In the genomic region with DNA sequence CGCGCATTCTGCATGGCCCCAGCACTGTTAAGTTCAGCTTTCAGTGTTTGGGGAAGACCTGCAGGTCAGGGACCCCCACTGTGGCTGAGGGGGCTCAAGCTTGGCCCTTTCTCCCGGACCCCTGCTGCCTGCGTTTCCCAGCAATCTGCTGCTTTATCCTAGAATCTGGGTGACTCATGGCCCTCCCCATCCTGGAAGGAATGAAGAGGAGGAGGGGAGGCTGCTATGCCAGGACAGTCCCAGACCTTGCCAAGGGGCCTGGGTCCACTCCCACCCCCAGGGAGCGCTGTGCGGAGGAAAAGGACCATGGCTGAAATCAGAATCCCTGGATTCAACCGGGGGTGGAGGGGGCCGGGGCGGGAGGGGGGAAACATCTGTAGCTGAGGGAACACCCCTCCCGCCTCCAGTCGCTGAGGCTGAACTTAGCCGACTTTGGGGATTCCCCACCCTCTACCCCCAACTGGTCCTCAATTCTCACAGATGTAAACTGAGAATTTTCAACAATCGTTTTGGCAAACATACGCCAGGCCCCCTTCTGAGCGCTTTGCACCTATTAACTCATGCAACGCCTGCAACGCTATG, we compare ENCODE assay signal across 1 cellular context.
TF ChIP-seq lines count a peak whose summit lies in the region.

No MANE protein-coding gene starts in this region.

TF ChIP-seq in IMR-90, 13 proteins besides CTCF, POLR2A, EP300 and RAD21:
- TF ChIP-seq RFX5 (IDR thresholded peaks at IDR 0.05; ENCODE audit: low read depth, low read length): no peak
- peak; percentile 59; the same call in 1 of the 2 replicates for TF ChIP-seq FOS (IDR thresholded peaks at IDR 0.05; ENCODE audit: low read depth, low read length)
- TF ChIP-seq, protein P1, sequence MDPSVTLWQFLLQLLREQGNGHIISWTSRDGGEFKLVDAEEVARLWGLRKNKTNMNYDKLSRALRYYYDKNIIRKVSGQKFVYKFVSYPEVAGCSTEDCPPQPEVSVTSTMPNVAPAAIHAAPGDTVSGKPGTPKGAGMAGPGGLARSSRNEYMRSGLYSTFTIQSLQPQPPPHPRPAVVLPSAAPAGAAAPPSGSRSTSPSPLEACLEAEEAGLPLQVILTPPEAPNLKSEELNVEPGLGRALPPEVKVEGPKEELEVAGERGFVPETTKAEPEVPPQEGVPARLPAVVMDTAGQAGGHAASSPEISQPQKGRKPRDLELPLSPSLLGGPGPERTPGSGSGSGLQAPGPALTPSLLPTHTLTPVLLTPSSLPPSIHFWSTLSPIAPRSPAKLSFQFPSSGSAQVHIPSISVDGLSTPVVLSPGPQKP (IDR thresholded peaks at IDR 0.05; ENCODE audit: borderline replicate concordance, low read depth, low read length): no peak
- peak; percentile 90; the same call in 1 of the 2 replicates for TF ChIP-seq MAZ (IDR thresholded peaks at IDR 0.05; ENCODE audit: borderline replicate concordance, low read depth, low read length)
